Comparison of ENCODE assay signal across 17 cellular contexts in the genomic region with DNA sequence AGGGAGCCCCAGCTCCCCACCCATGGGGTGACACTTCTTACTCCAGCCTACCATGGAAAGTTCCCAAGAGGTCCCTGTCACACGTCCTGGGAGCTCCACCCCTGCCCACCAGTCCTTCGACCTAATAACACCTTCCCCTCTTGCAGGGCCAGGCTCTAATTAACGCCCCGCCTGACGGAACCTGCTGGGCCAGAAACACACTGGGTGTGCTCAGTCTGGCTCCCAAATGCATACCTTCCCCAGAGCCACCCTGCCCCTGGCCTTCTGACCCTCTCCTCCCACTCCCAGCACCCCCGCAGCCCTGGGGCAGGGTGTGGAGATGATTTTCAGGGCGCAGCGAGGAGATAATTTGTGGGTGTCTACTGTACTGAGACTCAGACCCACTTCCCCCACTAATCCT. TPM values are rescaled to one million over a fixed set of nuclear protein-coding genes. Genes with fewer than 3 reads are reported as not detected.
"Had no signal": no experiment of that assay in that cellular context is flagged by ENCODE, and none has a peak within 500 bp of the region (broad histone marks: within the 10 kb centered on the region; RNA-seq: fewer than 3 reads in every experiment).

No MANE protein-coding gene starts in this region.

- H3K9me3 ChIP-seq: gastrocnemius medialis, left ventricle myocardium inferior, sigmoid colon, thyroid gland had no signal

- DNase-seq: effector CD8-positive, alpha-beta T cell; gastrocnemius medialis; head of caudate nucleus; kidney glomerular epithelial cell; left ventricle myocardium inferior; mammary epithelial cell; midbrain; nephron progenitor cell; nucleus accumbens; sigmoid colon; stimulated activated naive CD4-positive, alpha-beta T cell; T-cell; thyroid gland had no signal

- H3K36me3 ChIP-seq: gastrocnemius medialis, left ventricle myocardium inferior, sigmoid colon, thyroid gland had no signal

- H3K4me1 ChIP-seq: gastrocnemius medialis, left ventricle myocardium inferior, sigmoid colon, thyroid gland had no signal

- FAIRE-seq: urothelium cell line had no signal

- H3K27me3 ChIP-seq: thyroid gland had no signal

- H3K4me3 ChIP-seq: gastrocnemius medialis, left ventricle myocardium inferior, sigmoid colon, thyroid gland had no signal

- ATAC-seq: gastrocnemius medialis, T-cell had no signal

- H3K27ac ChIP-seq: gastrocnemius medialis, left ventricle myocardium inferior, sigmoid colon, thyroid gland had no signal

RNA-seq across cellular contexts. Expression of gene PGLYRP3, which starts 20.6 kb away (rescaled TPM):
- total RNA-seq: activated CD8-positive, alpha-beta memory T cell treated with anti-CD3 and anti-CD28 coated beads for 36 hours; activated T-cell treated with anti-CD3 and anti-CD28 coated beads, Interleukin-2, amount 50 U/mL, for 72 hours; chondrocyte; gastrocnemius medialis; left ventricle myocardium inferior; sigmoid colon; T-cell; thyroid gland had no signal

RNA-seq across cellular contexts. Expression of gene LORICRIN, which starts 32.7 kb away (rescaled TPM):
- total RNA-seq: activated CD8-positive, alpha-beta memory T cell treated with anti-CD3 and anti-CD28 coated beads for 36 hours; chondrocyte; gastrocnemius medialis; left ventricle myocardium inferior; mammary epithelial cell; sigmoid colon; thyroid gland had no signal
- polyA plus RNA-seq: mammary epithelial cell had no signal

RNA-seq across cellular contexts. Expression of gene PGLYRP4, which starts 56.5 kb away (rescaled TPM):
- total RNA-seq: activated CD8-positive, alpha-beta memory T cell treated with anti-CD3 and anti-CD28 coated beads for 36 hours; chondrocyte; gastrocnemius medialis; left ventricle myocardium inferior; sigmoid colon; T-cell; thyroid gland had no signal
